12 cellular contexts compared by ENCODE assay signal in the genomic region with DNA sequence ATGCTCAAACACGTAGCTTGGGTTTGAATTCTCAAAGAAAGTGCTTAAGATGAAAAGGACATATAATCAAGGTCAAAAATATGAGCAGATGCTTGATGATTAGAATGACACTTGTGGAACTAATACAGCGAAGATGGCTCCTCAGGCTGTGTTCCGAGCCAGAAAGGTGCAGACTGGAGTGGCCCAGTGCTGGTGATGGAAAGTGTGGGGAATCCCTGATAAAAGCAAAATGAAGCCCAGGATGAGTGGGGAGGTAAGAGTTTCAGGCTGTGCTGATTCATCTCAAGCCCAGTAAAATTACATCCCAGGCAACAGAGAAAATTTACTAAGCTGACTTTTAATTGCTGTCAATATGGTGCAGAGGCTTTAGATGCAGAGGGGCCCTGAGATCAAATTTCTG.
A peak's percentile ranks its signal among the peaks of the same experiment; 100 is the strongest.
DNase-seq lines count a peak whose midpoint lies in the region; ATAC-seq and TF ChIP-seq lines count a peak whose summit lies in the region.
"Had no signal": no experiment of that assay in that cellular context is flagged by ENCODE, and none has a peak within 500 bp of the region (broad histone marks: within the 10 kb centered on the region; RNA-seq: fewer than 3 reads in every experiment).

No MANE protein-coding gene starts in this region.

- intact Hi-C loops in CD4-positive, alpha-beta T cell (cut with DNase I, micrococcal nuclease) = loop anchor here in 1 of 2 experiments (5.0 kb wide), 1 partner anchor 41 kb away; no protein-coding TSS in a partner anchor

- no peaks in the 10 kb centered on the region for H4K20me1 ChIP-seq in Karpas-422 (ENCODE audit: insufficient read depth, low read depth, low read length)

- H3K27me3 ChIP-seq in CD4-positive, alpha-beta T cell (ENCODE audit: control insufficient read depth, insufficient read depth, low read length) = no peaks in the 10 kb centered on the region
- no peaks in the 10 kb centered on the region for H3K27me3 ChIP-seq in Karpas-422 (ENCODE audit: low read length)
- H3K27me3 ChIP-seq: neutrophil had no signal

- TF ChIP-seq CTCF in CD4-positive, alpha-beta T cell (IDR thresholded peaks at IDR 0.05) = no peak
- TF ChIP-seq CTCF in GM10266 (IDR thresholded peaks at IDR 0.05; ENCODE audit: control insufficient read depth, insufficient read depth, low read depth, missing control alignments) = no peak

- peak; percentile 26 for ATAC-seq in CD4-positive, alpha-beta T cell (ENCODE audit: poor library complexity)
- ATAC-seq in activated naive CD4-positive, alpha-beta T cell treated with anti-CD3 and anti-CD28 coated beads, Interleukin-2, amount 50 U/mL, for 72 hours = peak; percentile 98 to 100
- no peak for ATAC-seq in GM19397 (IDR thresholded peaks at IDR 0.05; ENCODE audit: unreplicated experiment)
- ATAC-seq: sciatic nerve had no signal

- H3K27ac Mint-ChIP-seq in CD4-positive, alpha-beta T cell = peak overlapping the region; percentile 78
- H3K27ac Mint-ChIP-seq in activated naive CD4-positive, alpha-beta T cell treated with anti-CD3 and anti-CD28 coated beads, Interleukin-2, amount 50 U/mL, for 72 hours = peak overlapping the region; percentile 24 to 84

- peaks cover 31% of the 10 kb centered on the region for H3K9me3 ChIP-seq in CD4-positive, alpha-beta T cell (ENCODE audit: control insufficient read depth, low read length)
- H3K9me3 ChIP-seq in Karpas-422 (ENCODE audit: low read length) = peaks cover 31% of the 10 kb centered on the region

- H3K36me3 ChIP-seq in Karpas-422 (ENCODE audit: insufficient read depth, low read length) = no peaks in the 10 kb centered on the region
- H3K36me3 ChIP-seq: neutrophil had no signal

- H3K4me2 ChIP-seq in Karpas-422 (ENCODE audit: low read depth, low read length, poor library complexity, severe bottlenecking) = peak overlapping the region; percentile 18

- H2AFZ ChIP-seq in Karpas-422 (ENCODE audit: low read length) = peak overlapping the region; percentile 34; the same call in 1 of the 2 replicates

- H3K36me3 Mint-ChIP-seq in CD4-positive, alpha-beta T cell (ENCODE audit: low read depth) = peaks cover 29% of the 10 kb centered on the region
- H3K36me3 Mint-ChIP-seq in activated naive CD4-positive, alpha-beta T cell treated with anti-CD3 and anti-CD28 coated beads, Interleukin-2, amount 50 U/mL, for 72 hours = peaks cover 13 to 50% of the 10 kb centered on the region in 2 donors

- no peaks in the 10 kb centered on the region for H3K27me3 Mint-ChIP-seq in CD4-positive, alpha-beta T cell

- peaks cover 42% of the 10 kb centered on the region for H3K4me1 Mint-ChIP-seq in CD4-positive, alpha-beta T cell (ENCODE audit: low read depth)

- H3K4me3 Mint-ChIP-seq in CD4-positive, alpha-beta T cell = peak overlapping the region; percentile 84

- peaks cover 10% of the 10 kb centered on the region for H3K4me1 ChIP-seq in Karpas-422 (ENCODE audit: low read length)

- no peak for DNase-seq in CD4-positive, alpha-beta T cell
- DNase-seq in GM10266 (ENCODE audit: extremely low spot score) = peak; percentile 10
- DNase-seq in Karpas-422 = no peak
- no peak for DNase-seq in activated naive CD4-positive, alpha-beta T cell treated with anti-CD3 and anti-CD28 coated beads, Interleukin-2, amount 50 U/mL, for 72 hours (ENCODE audit: low spot score in 2 of 2)
- no peak for DNase-seq in NCI-H345 (lab: John Stamatoyannopoulos, UW)
- no peak for DNase-seq in NCI-H187 treated with DMSO at 0.1 percent for 48 hours (lab: John Stamatoyannopoulos, UW)
- DNase-seq in dedifferentiated amniotic fluid mesenchymal stem cell (ENCODE audit: extremely low spot score) = no peak
- DNase-seq: NCI-H510A had no signal

- no peaks in the 10 kb centered on the region for H3K79me2 ChIP-seq in Karpas-422 (ENCODE audit: low read length)

- CTCF ChIA-PET in CD4-positive, alpha-beta T cell (lab: Charles Lee) = interaction anchor here (1.1 to 2.2 kb wide), 9 partner anchors 8 to 142 kb away, joined by 3 to 8 read pairs (median 4); no protein-coding TSS in a partner anchor

- POLR2A ChIA-PET in CD4-positive, alpha-beta T cell (lab: Charles Lee) = interaction anchor here (0.8 to 3.6 kb wide), 16 partner anchors 9 to 140 kb away, joined by 3 to 32 read pairs (median 6); partner anchors contain the start of gene IKZF1

- no peaks in the 10 kb centered on the region for H3K9me2 ChIP-seq in Karpas-422 (replicated peaks; ENCODE audit: insufficient read depth, low read length)

- H3K27ac ChIP-seq in CD4-positive, alpha-beta T cell (ENCODE audit: low read depth, low read length) = peak overlapping the region; percentile 2
- no peak overlapping the region for H3K27ac ChIP-seq in Karpas-422 (ENCODE audit: low read length)
- H3K27ac ChIP-seq: C4-2B had no signal

- H3K9me3 Mint-ChIP-seq in CD4-positive, alpha-beta T cell = peaks cover 10% of the 10 kb centered on the region
- peaks cover 11 to 30% of the 10 kb centered on the region in 2 donors for H3K9me3 Mint-ChIP-seq in activated naive CD4-positive, alpha-beta T cell treated with anti-CD3 and anti-CD28 coated beads, Interleukin-2, amount 50 U/mL, for 72 hours

- no peak overlapping the region for H3K9ac ChIP-seq in Karpas-422 (ENCODE audit: low read length)

- no peak overlapping the region for H3K4me3 ChIP-seq in Karpas-422 (ENCODE audit: low read length)
